In the genomic region with DNA sequence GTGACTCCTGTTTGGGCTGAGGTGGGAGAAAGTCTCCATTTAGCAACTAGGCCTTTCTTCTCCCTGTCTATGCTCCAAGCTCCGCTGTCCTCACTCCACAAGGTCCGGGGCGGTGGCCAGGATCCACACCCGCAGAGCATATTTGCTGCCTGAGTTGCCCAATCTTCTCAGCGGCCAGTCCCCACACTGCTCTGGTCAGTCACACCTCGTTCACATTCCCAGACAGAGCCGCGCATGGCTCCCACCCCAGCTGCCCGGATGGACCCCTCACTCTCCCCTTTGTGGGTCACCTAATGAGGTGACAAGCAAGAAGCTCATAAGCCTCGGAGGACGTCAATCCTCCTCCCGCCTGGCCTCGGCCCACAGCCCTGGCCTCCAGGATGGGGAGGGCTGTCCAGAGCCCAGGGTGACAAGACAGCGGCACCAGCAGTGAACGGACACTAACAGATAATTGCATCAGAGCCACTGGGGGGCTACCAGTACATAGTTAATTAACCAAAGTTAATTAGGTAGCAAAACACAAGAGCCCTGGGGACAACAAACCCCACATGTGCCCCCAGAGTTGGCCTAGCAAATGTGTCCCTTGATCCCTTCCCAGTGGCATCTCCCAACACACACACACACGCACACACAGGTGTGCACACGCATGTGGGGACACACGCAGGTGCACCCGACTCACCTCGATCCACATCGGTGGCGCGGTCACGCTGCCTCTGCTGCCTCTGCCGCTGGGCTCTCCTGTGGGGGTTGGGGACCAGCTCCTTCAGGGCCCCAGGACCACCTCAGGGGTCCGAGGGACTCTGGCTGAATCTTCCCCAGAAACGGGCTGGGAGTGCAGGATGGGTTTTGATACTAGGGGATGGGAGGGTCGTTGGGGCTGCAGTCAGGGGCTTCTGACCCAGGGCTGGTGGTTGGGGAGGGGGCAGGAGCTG, we compare ENCODE assay signal across 1 cellular context.
TF ChIP-seq lines count a peak whose summit lies in the region.

No MANE protein-coding gene starts in this region.

TF ChIP-seq in GM23338, 12 proteins besides CTCF, POLR2A, EP300 and RAD21:
- peak; percentile 31; the same call in 1 of the 2 replicates for TF ChIP-seq POLR2AphosphoS5 (IDR thresholded peaks at IDR 0.05; ENCODE audit: low read depth)
- TF ChIP-seq, protein P1, sequence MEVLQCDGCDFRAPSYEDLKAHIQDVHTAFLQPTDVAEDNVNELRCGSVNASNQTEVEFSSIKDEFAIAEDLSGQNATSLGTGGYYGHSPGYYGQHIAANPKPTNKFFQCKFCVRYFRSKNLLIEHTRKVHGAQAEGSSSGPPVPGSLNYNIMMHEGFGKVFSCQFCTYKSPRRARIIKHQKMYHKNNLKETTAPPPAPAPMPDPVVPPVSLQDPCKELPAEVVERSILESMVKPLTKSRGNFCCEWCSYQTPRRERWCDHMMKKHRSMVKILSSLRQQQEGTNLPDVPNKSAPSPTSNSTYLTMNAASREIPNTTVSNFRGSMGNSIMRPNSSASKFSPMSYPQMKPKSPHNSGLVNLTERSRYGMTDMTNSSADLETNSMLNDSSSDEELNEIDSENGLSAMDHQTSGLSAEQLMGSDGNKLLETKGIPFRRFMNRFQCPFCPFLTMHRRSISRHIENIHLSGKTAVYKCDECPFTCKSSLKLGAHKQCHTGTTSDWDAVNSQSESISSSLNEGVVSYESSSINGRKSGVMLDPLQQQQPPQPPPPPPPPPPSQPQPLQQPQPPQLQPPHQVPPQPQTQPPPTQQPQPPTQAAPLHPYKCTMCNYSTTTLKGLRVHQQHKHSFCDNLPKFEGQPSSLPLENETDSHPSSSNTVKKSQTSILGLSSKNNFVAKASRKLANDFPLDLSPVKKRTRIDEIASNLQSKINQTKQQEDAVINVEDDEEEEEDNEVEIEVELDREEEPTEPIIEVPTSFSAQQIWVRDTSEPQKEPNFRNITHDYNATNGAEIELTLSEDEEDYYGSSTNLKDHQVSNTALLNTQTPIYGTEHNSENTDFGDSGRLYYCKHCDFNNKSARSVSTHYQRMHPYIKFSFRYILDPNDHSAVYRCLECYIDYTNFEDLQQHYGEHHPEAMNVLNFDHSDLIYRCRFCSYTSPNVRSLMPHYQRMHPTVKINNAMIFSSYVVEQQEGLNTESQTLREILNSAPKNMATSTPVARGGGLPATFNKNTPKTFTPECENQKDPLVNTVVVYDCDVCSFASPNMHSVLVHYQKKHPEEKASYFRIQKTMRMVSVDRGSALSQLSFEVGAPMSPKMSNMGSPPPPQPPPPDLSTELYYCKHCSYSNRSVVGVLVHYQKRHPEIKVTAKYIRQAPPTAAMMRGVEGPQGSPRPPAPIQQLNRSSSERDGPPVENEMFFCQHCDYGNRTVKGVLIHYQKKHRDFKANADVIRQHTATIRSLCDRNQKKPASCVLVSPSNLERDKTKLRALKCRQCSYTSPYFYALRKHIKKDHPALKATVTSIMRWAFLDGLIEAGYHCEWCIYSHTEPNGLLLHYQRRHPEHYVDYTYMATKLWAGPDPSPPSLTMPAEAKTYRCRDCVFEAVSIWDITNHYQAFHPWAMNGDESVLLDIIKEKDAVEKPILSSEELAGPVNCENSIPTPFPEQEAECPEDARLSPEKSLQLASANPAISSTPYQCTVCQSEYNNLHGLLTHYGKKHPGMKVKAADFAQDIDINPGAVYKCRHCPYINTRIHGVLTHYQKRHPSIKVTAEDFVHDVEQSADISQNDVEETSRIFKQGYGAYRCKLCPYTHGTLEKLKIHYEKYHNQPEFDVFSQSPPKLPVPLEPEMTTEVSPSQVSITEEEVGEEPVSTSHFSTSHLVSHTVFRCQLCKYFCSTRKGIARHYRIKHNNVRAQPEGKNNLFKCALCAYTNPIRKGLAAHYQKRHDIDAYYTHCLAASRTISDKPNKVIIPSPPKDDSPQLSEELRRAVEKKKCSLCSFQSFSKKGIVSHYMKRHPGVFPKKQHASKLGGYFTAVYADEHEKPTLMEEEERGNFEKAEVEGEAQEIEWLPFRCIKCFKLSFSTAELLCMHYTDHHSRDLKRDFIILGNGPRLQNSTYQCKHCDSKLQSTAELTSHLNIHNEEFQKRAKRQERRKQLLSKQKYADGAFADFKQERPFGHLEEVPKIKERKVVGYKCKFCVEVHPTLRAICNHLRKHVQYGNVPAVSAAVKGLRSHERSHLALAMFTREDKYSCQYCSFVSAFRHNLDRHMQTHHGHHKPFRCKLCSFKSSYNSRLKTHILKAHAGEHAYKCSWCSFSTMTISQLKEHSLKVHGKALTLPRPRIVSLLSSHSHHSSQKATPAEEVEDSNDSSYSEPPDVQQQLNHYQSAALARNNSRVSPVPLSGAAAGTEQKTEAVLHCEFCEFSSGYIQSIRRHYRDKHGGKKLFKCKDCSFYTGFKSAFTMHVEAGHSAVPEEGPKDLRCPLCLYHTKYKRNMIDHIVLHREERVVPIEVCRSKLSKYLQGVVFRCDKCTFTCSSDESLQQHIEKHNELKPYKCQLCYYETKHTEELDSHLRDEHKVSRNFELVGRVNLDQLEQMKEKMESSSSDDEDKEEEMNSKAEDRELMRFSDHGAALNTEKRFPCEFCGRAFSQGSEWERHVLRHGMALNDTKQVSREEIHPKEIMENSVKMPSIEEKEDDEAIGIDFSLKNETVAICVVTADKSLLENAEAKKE (CRISPR knock-in tag; IDR thresholded peaks at IDR 0.05): no peak
